In the genomic region with DNA sequence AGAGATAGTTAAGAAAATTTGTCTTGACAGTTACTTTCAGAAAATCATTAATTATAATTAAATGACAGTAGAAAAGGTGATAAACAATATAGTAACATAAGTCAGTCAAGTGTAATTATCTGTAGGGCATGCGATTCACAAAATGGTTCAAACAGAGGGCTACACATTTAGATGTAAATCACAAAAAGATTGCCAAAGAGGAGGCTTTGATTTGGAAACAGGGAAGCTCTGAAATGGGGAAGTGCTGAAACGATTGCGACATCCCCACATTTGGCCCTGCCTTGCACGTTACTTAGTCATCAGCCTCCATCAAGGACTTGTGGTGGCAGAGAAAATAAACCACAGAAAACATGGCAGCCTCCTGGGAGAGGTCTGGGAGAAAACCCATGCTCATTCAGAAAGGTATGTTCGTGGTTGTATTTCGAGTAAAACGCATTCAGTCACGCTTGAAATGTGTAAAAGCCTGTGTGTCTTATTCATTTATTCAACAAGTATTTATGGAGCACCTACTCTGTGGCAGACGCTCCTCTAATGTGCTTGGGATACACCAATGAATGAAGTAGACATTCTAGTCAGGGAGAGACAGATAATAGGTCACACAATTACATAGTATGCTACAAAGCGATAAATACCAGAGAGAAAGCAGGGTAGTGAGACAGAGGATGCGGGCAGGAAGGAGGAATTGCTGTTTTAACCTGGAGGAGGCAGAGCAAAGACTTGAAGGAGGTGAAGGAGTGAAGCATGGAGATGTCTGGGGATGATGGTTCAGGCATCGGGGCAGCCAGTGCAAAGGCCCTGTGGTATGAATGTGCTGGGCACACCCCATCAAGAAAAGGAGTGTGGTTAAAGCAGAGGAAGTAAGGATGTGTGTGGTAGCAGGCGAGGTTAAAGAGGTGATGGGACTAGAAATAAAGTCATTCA, we compare ENCODE assay signal across 8 cellular contexts. TPM values are rescaled to one million over a fixed set of nuclear protein-coding genes. Genes with fewer than 3 reads are reported as not detected.
A peak's percentile ranks its signal among the peaks of the same experiment; 100 is the strongest.
DNase-seq lines count a peak whose midpoint lies in the region; ATAC-seq, FAIRE-seq and TF ChIP-seq lines count a peak whose summit lies in the region.

No MANE protein-coding gene starts in this region.

- H3K4me2 ChIP-seq in DND-41 (ENCODE audit: insufficient read depth, low read length) = no peak overlapping the region

- ATAC-seq in DND-41 (ENCODE audit: insufficient read depth, low read depth) (peak; percentile 77), GM19372 (IDR thresholded peaks at IDR 0.05; ENCODE audit: low read depth, unreplicated experiment) (peak; percentile 57), HG03378 (IDR thresholded peaks at IDR 0.05; ENCODE audit: unreplicated experiment) (peak; percentile 77)

- H3K4me3 ChIP-seq in DND-41 (ENCODE audit: low read depth in 1 of 2, low read length in 2 of 2) = no peak overlapping the region

- no peaks in the 10 kb centered on the region for H3K9me3 ChIP-seq in DND-41 (ENCODE audit: insufficient read depth, low read length, severe bottlenecking)

- FAIRE-seq in D721Med (lab: Jason Lieb, UNC) = no peak

- no peak overlapping the region for H3K27ac ChIP-seq in DND-41 (ENCODE audit: low read length)

- no peak overlapping the region for H2AFZ ChIP-seq in DND-41 (ENCODE audit: low read depth, low read length)

- no peak for TF ChIP-seq CTCF in DND-41 (IDR thresholded peaks at IDR 0.05; ENCODE audit: borderline replicate concordance, extremely low read depth, low read length, poor library complexity, severe bottlenecking)
- no peak for TF ChIP-seq CTCF in D721Med (IDR thresholded peaks at IDR 0.05; ENCODE audit: insufficient read depth, missing control alignments)

- no peaks in the 10 kb centered on the region for H3K4me1 ChIP-seq in DND-41 (ENCODE audit: insufficient read depth, low read length)

- H3K27me3 ChIP-seq in DND-41 (ENCODE audit: insufficient read depth, low read length, poor library complexity) = peaks cover under 1% of the 10 kb centered on the region

- DNase-seq in DND-41 = peak; percentile 43
- peak; percentile 96 for DNase-seq in OCI-M1 (lab: John Stamatoyannopoulos, UW)
- peak; percentile 96 for DNase-seq in dedifferentiated amniotic fluid mesenchymal stem cell (ENCODE audit: extremely low spot score)
- peak; percentile 83 for DNase-seq in mucosa of gallbladder (ENCODE audit: low spot score)
- no peak for DNase-seq in stimulated activated naive CD4-positive, alpha-beta T cell treated with Interleukin-2 at 50 U/mL for 16 hours (lab: John Stamatoyannopoulos, UW)
- DNase-seq in D721Med (ENCODE audit: insufficient read length, low spot score) = no peak

- no peaks in the 10 kb centered on the region for H3K36me3 ChIP-seq in DND-41 (ENCODE audit: insufficient read depth, low read length)

- no peaks in the 10 kb centered on the region for H4K20me1 ChIP-seq in DND-41 (ENCODE audit: insufficient read depth, low read length)

- no peaks in the 10 kb centered on the region for H3K79me2 ChIP-seq in DND-41 (ENCODE audit: insufficient read depth, low read length)

- H3K9ac ChIP-seq in DND-41 (ENCODE audit: low read depth, low read length) = no peak overlapping the region

RNA-seq across cellular contexts. Expression of gene RBM47, which starts 7.8 kb away (rescaled TPM):
- total RNA-seq in mucosa of gallbladder = 143 TPM

Comparison
In these comparisons a context has a peak if more than half of its experiments do, and no peak if none do; other contexts are left out.
1. DNase-seq: peak in DND-41 (single experiment), OCI-M1 (single experiment), dedifferentiated amniotic fluid mesenchymal stem cell (single experiment) and mucosa of gallbladder (single experiment); none in stimulated activated naive CD4-positive, alpha-beta T cell treated with Interleukin-2 at 50 U/mL for 16 hours (single experiment) and D721Med (single experiment).
2. Peak in every context shown above with its lines, with median percentiles within 50 percentile points of each other: ATAC-seq.